In genomic region chr7:140734096-140734495, GRCh38 we compare ENCODE assay signal across 14 cellular contexts. TPM values are rescaled to one million over a fixed set of nuclear protein-coding genes. Genes with fewer than 3 reads are reported as not detected.
DNase-seq lines count a peak whose midpoint lies in the region; ATAC-seq, FAIRE-seq and TF ChIP-seq lines count a peak whose summit lies in the region.
"Had no signal": no experiment of that assay in that cellular context is flagged by ENCODE, and none has a peak within 500 bp of the region (broad histone marks: within the 10 kb centered on the region; RNA-seq: fewer than 3 reads in every experiment).

No MANE protein-coding gene starts in this region.

- H3K27me3 ChIP-seq in MM.1S (replicated peaks; ENCODE audit: insufficient read depth, low read length), result no peaks in the 10 kb centered on the region

- intact Hi-C loops in OCI-LY7 (cut with micrococcal nuclease; ENCODE audit: unreplicated experiment), result no loop called here
- intact Hi-C loops in activated CD4-positive, alpha-beta memory T cell treated with anti-CD3 and anti-CD28 coated beads for 36 hours (cut with micrococcal nuclease), result no loop called here

- no peak for DNase-seq in A549 (ENCODE audit: low read depth in 1 of 2, low spot score in 1 of 2)
- DNase-seq in MM.1S, result peak; percentile 46
- DNase-seq in OCI-LY7 (ENCODE audit: low spot score), result peak; percentile 8
- DNase-seq in endothelial cell (ENCODE audit: low spot score), result no peak
- no peak for DNase-seq in activated CD4-positive, alpha-beta memory T cell treated with anti-CD3 and anti-CD28 coated beads for 36 hours
- DNase-seq in NCI-H748 (lab: John Stamatoyannopoulos, UW; ENCODE audit: unreplicated experiment), result no peak
- DNase-seq: Caco-2; CD8-positive, alpha-beta memory T cell; DND-41; GDM1 had no signal

- TF ChIP-seq EP300 in A549 (IDR thresholded peaks at IDR 0.05), result no peak

- no peak overlapping the region for H3K27ac ChIP-seq in A549
- H3K27ac ChIP-seq in MM.1S (ENCODE audit: low read length), result no peak overlapping the region
- no peak overlapping the region for H3K27ac ChIP-seq in OCI-LY7 (ENCODE audit: low read depth, low read length, poor library complexity, severe bottlenecking)

- H3K4me3 Mint-ChIP-seq in endothelial cell (ENCODE audit: unreplicated experiment), result no peak overlapping the region
- no peak overlapping the region for H3K4me3 Mint-ChIP-seq in activated CD4-positive, alpha-beta memory T cell treated with anti-CD3 and anti-CD28 coated beads for 36 hours
- H3K4me3 Mint-ChIP-seq: CD8-positive, alpha-beta memory T cell had no signal

- no peaks in the 10 kb centered on the region for H3K9me3 ChIP-seq in A549
- no peaks in the 10 kb centered on the region for H3K9me3 ChIP-seq in MM.1S (replicated peaks; ENCODE audit: insufficient read depth, low read length)
- no peaks in the 10 kb centered on the region for H3K9me3 ChIP-seq in OCI-LY7 (ENCODE audit: low read length)
- H3K9me3 ChIP-seq: Caco-2 had no signal

- H3K9ac ChIP-seq in MM.1S (ENCODE audit: low read length), result no peak overlapping the region

- no peak for TF ChIP-seq POLR2A in A549 (IDR thresholded peaks at IDR 0.05; ENCODE audit: low read length)

- TF ChIP-seq RAD21 in A549 (conservative IDR thresholded peaks at IDR 0.05 in 1 of 2, IDR thresholded peaks at IDR 0.05 in 1 of 2), result no peak

- 75% methylated on average over 2 of the region's 2 CpGs for WGBS in A549 (ENCODE audit: missing lambda C conversion rate)

- peak overlapping the region; percentile 30 for H3K27ac Mint-ChIP-seq in endothelial cell (ENCODE audit: unreplicated experiment)
- no peak overlapping the region for H3K27ac Mint-ChIP-seq in activated CD4-positive, alpha-beta memory T cell treated with anti-CD3 and anti-CD28 coated beads for 36 hours

- H3K79me2 ChIP-seq in MM.1S (ENCODE audit: low read length), result no peaks in the 10 kb centered on the region
- no peaks in the 10 kb centered on the region for H3K79me2 ChIP-seq in OCI-LY7 (ENCODE audit: insufficient read depth, low read depth, low read length)

- no peaks in the 10 kb centered on the region for H3K27me3 Mint-ChIP-seq in endothelial cell (ENCODE audit: unreplicated experiment)
- no peaks in the 10 kb centered on the region for H3K27me3 Mint-ChIP-seq in activated CD4-positive, alpha-beta memory T cell treated with anti-CD3 and anti-CD28 coated beads for 36 hours
- H3K27me3 Mint-ChIP-seq: CD8-positive, alpha-beta memory T cell had no signal

- H3K4me2 ChIP-seq in A549, result no peak overlapping the region
- H3K4me2 ChIP-seq in MM.1S (ENCODE audit: low read depth, low read length), result peak overlapping the region; percentile 15; the same call in 1 of the 2 replicates
- H3K4me2 ChIP-seq in OCI-LY7 (ENCODE audit: low read length), result no peak overlapping the region

- H3K4me1 Mint-ChIP-seq in endothelial cell (ENCODE audit: unreplicated experiment), result peaks cover 6% of the 10 kb centered on the region
- no peaks in the 10 kb centered on the region for H3K4me1 Mint-ChIP-seq in activated CD4-positive, alpha-beta memory T cell treated with anti-CD3 and anti-CD28 coated beads for 36 hours (ENCODE audit: low read depth)
- H3K4me1 Mint-ChIP-seq: CD8-positive, alpha-beta memory T cell had no signal

- H3K4me1 ChIP-seq in A549 (no peaks in the 10 kb centered on the region), MM.1S (ENCODE audit: low read length) (peaks cover 6% of the 10 kb centered on the region; the same call in 1 of the 2 replicates), OCI-LY7 (ENCODE audit: insufficient read depth, low read length, poor library complexity, severe bottlenecking) (peaks cover 4% of the 10 kb centered on the region)
- H3K4me1 ChIP-seq: Caco-2 had no signal

- H3K4me3 ChIP-seq in A549 (no peak overlapping the region), MM.1S (ENCODE audit: low read length) (no peak overlapping the region), OCI-LY7 (ENCODE audit: low read depth, low read length, poor library complexity, severe bottlenecking) (no peak overlapping the region)

- CTCF ChIA-PET in A549 (lab: Yijun Ruan, JAX) (no interaction called here), OCI-LY7 (lab: Charles Lee; ENCODE audit: unreplicated experiment) (no interaction called here)
- CTCF ChIA-PET in activated CD4-positive, alpha-beta memory T cell treated with anti-CD3 and anti-CD28 coated beads for 36 hours (lab: Charles Lee), result no interaction called here

- POLR2A ChIA-PET in A549 (lab: Yijun Ruan, JAX) (no interaction called here), OCI-LY7 (lab: Charles Lee) (interaction anchor here (0.6 to 0.7 kb wide), 2 partner anchors 53 to 337 kb away, joined by 3 read pairs; no protein-coding TSS in a partner anchor)
- POLR2A ChIA-PET in activated CD4-positive, alpha-beta memory T cell treated with anti-CD3 and anti-CD28 coated beads for 36 hours (lab: Charles Lee), result no interaction called here

- TF ChIP-seq CTCF in A549 (IDR thresholded peaks at IDR 0.05) (no peak), MM.1S (IDR thresholded peaks at IDR 0.05; ENCODE audit: low read length) (peak; percentile 24; the same call in 1 of the 2 replicates), OCI-LY7 (conservative IDR thresholded peaks at IDR 0.05; ENCODE audit: low read length) (0 out of 2 replicates have a peak, but pooled peaks have one; percentile 15), endothelial cell (IDR thresholded peaks at IDR 0.05; ENCODE audit: unreplicated experiment) (no peak)

- peaks cover 3% of the 10 kb centered on the region for H3K36me3 Mint-ChIP-seq in endothelial cell (ENCODE audit: low read depth, unreplicated experiment)
- H3K36me3 Mint-ChIP-seq in activated CD4-positive, alpha-beta memory T cell treated with anti-CD3 and anti-CD28 coated beads for 36 hours, result peaks cover 12% of the 10 kb centered on the region

- BruUV-seq in OCI-LY7 (replicated peaks; lab: Mats Ljungman, UMichigan), result no TSS peak

- H3K9me3 Mint-ChIP-seq in endothelial cell (ENCODE audit: unreplicated experiment), result no peaks in the 10 kb centered on the region
- H3K9me3 Mint-ChIP-seq in activated CD4-positive, alpha-beta memory T cell treated with anti-CD3 and anti-CD28 coated beads for 36 hours, result no peaks in the 10 kb centered on the region
- H3K9me3 Mint-ChIP-seq: CD8-positive, alpha-beta memory T cell had no signal

- H3K9me2 ChIP-seq in MM.1S (replicated peaks; ENCODE audit: insufficient read depth, low read length), result no peaks in the 10 kb centered on the region
- no peaks in the 10 kb centered on the region for H3K9me2 ChIP-seq in OCI-LY7 (ENCODE audit: insufficient read depth, low read length)

- no peak for ATAC-seq in A549
- ATAC-seq in HG02759 (IDR thresholded peaks at IDR 0.05; ENCODE audit: unreplicated experiment), result no peak
- ATAC-seq: HCT116 had no signal

- H4K20me1 ChIP-seq in MM.1S (ENCODE audit: insufficient read depth, low read length) (no peaks in the 10 kb centered on the region), OCI-LY7 (ENCODE audit: insufficient read depth, low read length) (no peaks in the 10 kb centered on the region)

- FAIRE-seq in A549 (lab: Jason Lieb, UNC), result peak; percentile 65
- FAIRE-seq: GM12892, GM19239 had no signal

- H2AFZ ChIP-seq in MM.1S (ENCODE audit: low read length), result no peak overlapping the region
- H2AFZ ChIP-seq in OCI-LY7 (ENCODE audit: low read length), result no peak overlapping the region

- H3K36me3 ChIP-seq in MM.1S (replicated peaks; ENCODE audit: insufficient read depth, low read length) (no peaks in the 10 kb centered on the region; the same call in 1 of the 2 replicates), OCI-LY7 (ENCODE audit: insufficient read depth, low read length) (peaks cover 6% of the 10 kb centered on the region)

- no peaks in the 10 kb centered on the region for H3F3A ChIP-seq in MM.1S (ENCODE audit: insufficient read depth, low read length)

TF ChIP-seq in A549, 52 proteins besides CTCF, POLR2A, EP300 and RAD21 (continues in another document):
- TF ChIP-seq FOSL2 (IDR thresholded peaks at IDR 0.05) (no peak), FOSL2 (CRISPR knock-in tag; IDR thresholded peaks at IDR 0.05) (no peak), MAFK (IDR thresholded peaks at IDR 0.05; ENCODE audit: partially characterized antibody) (no peak), ZNF302 (CRISPR knock-in tag; IDR thresholded peaks at IDR 0.05) (no peak), BCL3 (IDR thresholded peaks at IDR 0.05) (no peak), CHD2 (IDR thresholded peaks at IDR 0.05; ENCODE audit: low read length, partially characterized antibody) (no peak), ZFP36 (IDR thresholded peaks at IDR 0.05; ENCODE audit: borderline replicate concordance, partially characterized antibody) (no peak), JUN (IDR thresholded peaks at IDR 0.05) (no peak), MAX (IDR thresholded peaks at IDR 0.05) (no peak), NPAS2 (CRISPR knock-in tag; IDR thresholded peaks at IDR 0.05; ENCODE audit: borderline replicate concordance) (no peak)

RNA-seq across cellular contexts. Expression of gene NDUFB2, which starts 37.6 kb away (rescaled TPM):
- polyA plus RNA-seq in A549 (2011; rRNA removed) (381 and 405 TPM in 2 replicates), A549 (2017; fragmentation: RNase III; extraction: RNeasy Plus Mini Kit Qiagen cat#74134 plus additional on column Dnase treatment) (345 to 370 TPM (median 360 TPM) in 3 replicates)
- polyA plus RNA-seq in A549 (2012; cell fraction: cytosol; rRNA removed), result 917 and 1,079 TPM in 2 replicates
- 494 and 763 TPM in 2 replicates for polyA plus RNA-seq in A549 (2012; cell fraction: nucleus; rRNA removed)
- 46.4 and 48.2 TPM in 2 replicates for polyA minus RNA-seq in A549 (2011; rRNA and poly(A)+ RNA removed)
- 139 and 158 TPM in 2 replicates for total RNA-seq in OCI-LY7 (2014; rRNA removed; shearing (Covaris generic))
- total RNA-seq in OCI-LY7 (2022) (87.3 and 114 TPM in 2 replicates), endothelial cell (ENCODE audit: unreplicated experiment) (326 TPM)
- 100 to 1,000 TPM; 171 to 183 TPM for total RNA-seq in activated CD4-positive, alpha-beta memory T cell treated with anti-CD3 and anti-CD28 coated beads for 36 hours

Comparison
In these comparisons a context has a peak if more than half of its experiments do, and no peak if none do; other contexts are left out.
1. DNase-seq: peak in MM.1S (single experiment) and OCI-LY7 (single experiment); none in A549 (0 of 2), endothelial cell (single experiment), activated CD4-positive, alpha-beta memory T cell treated with anti-CD3 and anti-CD28 coated beads for 36 hours (single experiment) and NCI-H748 (single experiment).
2. CTCF ChIP-seq: peak in MM.1S (single experiment) and OCI-LY7 (single experiment); none in A549 (single experiment) and endothelial cell (single experiment).